Comparison of ENCODE assay signal across 27 cellular contexts in the genomic region with DNA sequence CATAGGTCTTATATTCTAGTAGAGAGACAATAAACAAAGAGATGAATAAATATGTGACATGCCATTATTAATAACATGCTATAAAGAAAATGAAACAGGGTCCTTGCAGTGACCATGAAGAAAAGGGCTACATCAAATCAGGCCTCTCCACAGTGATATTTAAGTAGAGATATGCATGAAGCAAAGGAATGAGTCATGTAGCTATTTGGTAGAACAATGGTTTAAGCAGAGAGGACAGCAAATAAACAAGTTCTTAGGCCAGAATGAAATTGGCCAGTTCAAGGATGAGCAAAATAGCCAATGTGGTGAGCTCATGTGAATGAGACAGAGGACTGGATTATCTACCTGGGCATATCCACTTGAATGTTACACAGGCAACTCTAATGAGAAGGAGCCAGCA.
"Had no signal": no experiment of that assay in that cellular context is flagged by ENCODE, and none has a peak within 500 bp of the region (broad histone marks: within the 10 kb centered on the region; RNA-seq: fewer than 3 reads in every experiment).

No MANE protein-coding gene starts in this region.

- H3K27me3 ChIP-seq: body of pancreas, cardiac muscle cell, dorsolateral prefrontal cortex, left lung, spleen, testis, transverse colon had no signal

- H3K4me1 ChIP-seq: body of pancreas, left lung, spleen, testis, transverse colon had no signal

- FAIRE-seq: frontal cortex, islet of Langerhans had no signal

- DNase-seq: activated B cell treated with CpG ODN at 0.5 μM for 24 hours; activated CD4-positive, alpha-beta T cell treated with anti-CD3 and anti-CD28 coated beads, Interleukin-2, amount 50 U/mL, for 1 hour; activated CD8-positive, alpha-beta T cell treated with anti-CD3 and anti-CD28 coated beads, Interleukin-2, amount 10 ng/mL, durations not matched to agents 7 days and 5 days; activated naive CD4-positive, alpha-beta T cell; activated T-cell treated with anti-CD3 and anti-CD28 coated beads for 4 hours; activated T-cell treated with anti-CD3 and anti-CD28 coated beads, Interleukin-2, amount 50 U/mL, for 72 hours; aorta; body of pancreas; cerebellar nuclear complex; dorsolateral prefrontal cortex; effector memory CD4-positive, alpha-beta T cell; left lung; mucosa of descending colon; posterior cingulate gyrus; right cardiac atrium; spleen; stimulated activated CD4-positive, alpha-beta T cell treated with anti-CD3 and anti-CD28 coated beads, Interleukin-2, amount 100 ng/mL, for 48 hours; stimulated activated naive CD8-positive, alpha-beta T cell treated with anti-CD3 and anti-CD28 coated beads, Interleukin-15, Interleukin-2, amounts not matched to agents 100 U/mL and 50 U/mL, for 24 hours; T-helper 2 cell; testis; transverse colon had no signal

- H3K27ac ChIP-seq: body of pancreas, cardiac muscle cell, coronary artery, dorsolateral prefrontal cortex, left lung, spleen, testis, transverse colon had no signal

- H3K9me3 ChIP-seq: body of pancreas, left lung, spleen, testis, transverse colon had no signal

- H3K4me3 ChIP-seq: body of pancreas, cardiac muscle cell, coronary artery, dorsolateral prefrontal cortex, left lung, lung, mucosa of descending colon, spleen, testis, transverse colon had no signal

- H3K36me3 ChIP-seq: cardiac muscle cell, left lung, spleen, transverse colon had no signal

- ATAC-seq: activated CD8-positive, alpha-beta T cell treated with anti-CD3 and anti-CD28 coated beads, Interleukin-2, amount 10 ng/mL, durations not matched to agents 7 days and 5 days; activated naive CD4-positive, alpha-beta T cell treated with anti-CD3 and anti-CD28 coated beads, Interleukin-2, amount 50 U/mL, for 72 hours; activated T-cell treated with anti-CD3 and anti-CD28 coated beads, Interleukin-2, amount 50 U/mL, for 72 hours; body of pancreas; left lung; mucosa of descending colon; right cardiac atrium; stimulated activated naive CD8-positive, alpha-beta T cell treated with anti-CD3 and anti-CD28 coated beads, Interleukin-15, Interleukin-2, amounts not matched to agents 100 U/mL and 50 U/mL, for 24 hours had no signal
